In the genomic region with DNA sequence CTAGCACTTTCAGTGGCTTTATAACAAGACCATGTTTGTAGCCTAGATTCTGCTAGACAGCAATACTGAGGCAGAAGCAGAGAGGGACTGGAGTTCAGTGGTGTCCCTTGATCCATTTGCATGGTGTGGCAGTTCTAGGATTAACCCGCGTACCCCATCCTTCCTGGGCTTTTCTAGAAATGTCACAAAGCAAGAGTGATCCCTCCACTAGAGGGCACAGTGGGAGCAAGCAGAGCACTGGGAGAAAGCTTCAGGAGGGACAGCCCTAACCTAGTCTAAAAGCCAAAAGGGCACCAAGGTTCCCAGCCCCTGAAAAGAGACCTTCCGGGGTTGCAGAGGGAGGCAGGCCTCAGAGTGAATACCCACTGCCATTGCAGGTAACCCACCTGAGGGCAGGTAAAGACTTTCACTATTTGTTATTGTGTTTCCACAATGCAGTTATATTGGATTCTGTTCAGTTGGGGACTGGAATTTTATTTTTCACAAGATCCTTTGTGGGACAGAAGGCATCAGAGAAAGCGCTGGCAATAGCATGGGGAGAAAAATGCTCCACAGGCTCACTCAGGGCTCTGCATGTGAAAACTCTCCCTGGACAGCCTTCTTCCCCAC, we compare ENCODE assay signal across 8 cellular contexts.
A peak's percentile ranks its signal among the peaks of the same experiment; 100 is the strongest.
DNase-seq lines count a peak whose midpoint lies in the region; ATAC-seq, FAIRE-seq and TF ChIP-seq lines count a peak whose summit lies in the region.

No MANE protein-coding gene starts in this region.

- WGBS in GM23248 (ENCODE audit: low coverage in 1 of 2, low lambda C conversion rate in 2 of 2, missing lambda C conversion rate in 2 of 2), 2 experiments, result 6% methylated on average over 4 of the region's 4 CpGs

- no peaks in the 10 kb centered on the region for H3K9me3 ChIP-seq in GM23248 (ENCODE audit: low read depth)

- no peaks in the 10 kb centered on the region for H3K79me2 ChIP-seq in GM23248 (ENCODE audit: insufficient read depth)

- no peaks in the 10 kb centered on the region for H3K36me3 ChIP-seq in GM23248 (ENCODE audit: low read depth)

- DNase-seq in D721Med (ENCODE audit: insufficient read length, low spot score) (peak; percentile 56), GM23248 (peak; percentile 83), NCI-H526 treated with DMSO at 0.1 percent for 48 hours (lab: John Stamatoyannopoulos, UW) (peak; percentile 81), ecto neural progenitor cell (ENCODE audit: low spot score) (peak; percentile 72), medulla oblongata (ENCODE audit: extremely low spot score) (peak; percentile 81)
- peak; percentile 27 for DNase-seq in activated CD4-positive, alpha-beta T cell treated with anti-CD3 and anti-CD28 coated beads, Interleukin-2, amount 50 U/mL, for 1 hour
- DNase-seq in stimulated activated CD8-positive, alpha-beta memory T cell treated with anti-CD3 and anti-CD28 coated beads, Interleukin-7, amount 100 ng/mL, for 24 hours (ENCODE audit: low read depth), result peak; percentile 27

- H3K9me2 ChIP-seq in GM23248 (ENCODE audit: insufficient read depth), result no peaks in the 10 kb centered on the region

- peaks cover 17% of the 10 kb centered on the region for H3F3A ChIP-seq in GM23248 (ENCODE audit: insufficient read depth)

- FAIRE-seq in D721Med (lab: Jason Lieb, UNC), result peak; percentile 6

- in situ Hi-C loops in GM23248 (cut with MboI), result loop anchor here (5.0 to 10.0 kb wide), 2 partner anchors 313 to 471 kb away; no protein-coding TSS in a partner anchor

- peak overlapping the region; percentile 4 for H3K4me2 ChIP-seq in GM23248 (ENCODE audit: unreplicated experiment)

- H3K4me1 ChIP-seq in GM23248 (ENCODE audit: insufficient read depth), result peaks cover 47% of the 10 kb centered on the region

- H3K27me3 ChIP-seq in GM23248 (replicated peaks; ENCODE audit: insufficient read depth), result no peaks in the 10 kb centered on the region

- no peaks in the 10 kb centered on the region for H4K20me1 ChIP-seq in GM23248 (ENCODE audit: insufficient read depth)

- no peak for ATAC-seq in GM18520 (IDR thresholded peaks at IDR 0.05; ENCODE audit: unreplicated experiment)

- no peak overlapping the region for H3K27ac ChIP-seq in GM23248

- no peak overlapping the region for H3K4me3 ChIP-seq in GM23248

- H3K9ac ChIP-seq in GM23248, result no peak overlapping the region

- peak overlapping the region; percentile 52; the same call in 1 of the 2 replicates for H2AFZ ChIP-seq in GM23248

- peak; percentile 83 for TF ChIP-seq CTCF in D721Med (IDR thresholded peaks at IDR 0.05; ENCODE audit: insufficient read depth, missing control alignments)

Comparison
In these comparisons a context has a peak if more than half of its experiments do, and no peak if none do; other contexts are left out.
1. DNase-seq: peak in every context shown above with its lines; median percentile 83 in GM23248; 81 in NCI-H526 treated with DMSO at 0.1 percent for 48 hours; 81 in medulla oblongata; 72 in ecto neural progenitor cell; 56 in D721Med; 27 in activated CD4-positive, alpha-beta T cell treated with anti-CD3 and anti-CD28 coated beads, Interleukin-2, amount 50 U/mL, for 1 hour; 27 in stimulated activated CD8-positive, alpha-beta memory T cell treated with anti-CD3 and anti-CD28 coated beads, Interleukin-7, amount 100 ng/mL, for 24 hours.